9 cellular contexts compared by ENCODE assay signal in the genomic region with DNA sequence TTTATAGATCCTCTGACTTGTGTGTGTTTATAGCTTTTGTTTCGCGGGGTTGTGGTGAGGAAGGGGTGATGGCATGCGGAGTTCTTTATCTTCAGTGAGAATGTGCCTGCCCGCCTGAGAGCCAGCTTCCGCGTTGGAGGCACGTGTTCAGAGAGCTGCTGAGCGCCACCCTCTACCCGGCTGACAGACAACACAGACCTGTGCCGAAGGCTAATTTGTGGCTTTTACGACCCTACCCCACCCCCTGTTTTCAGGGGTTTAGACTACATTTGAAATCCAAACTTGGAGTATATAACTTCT. TPM values are rescaled to one million over a fixed set of nuclear protein-coding genes. Genes with fewer than 3 reads are reported as not detected.
A peak's percentile ranks its signal among the peaks of the same experiment; 100 is the strongest.
DNase-seq lines count a peak whose midpoint lies in the region; ATAC-seq and TF ChIP-seq lines count a peak whose summit lies in the region.
"Had no signal": no experiment of that assay in that cellular context is flagged by ENCODE, and none has a peak within 500 bp of the region (broad histone marks: within the 10 kb centered on the region; RNA-seq: fewer than 3 reads in every experiment).

No MANE protein-coding gene starts in this region.

- H3K4me2 ChIP-seq in neural progenitor cell: no peak overlapping the region

- no peaks in the 10 kb centered on the region for H3K27me3 ChIP-seq in naive thymus-derived CD4-positive, alpha-beta T cell (ENCODE audit: control insufficient read depth in 2 of 2, insufficient read depth in 2 of 2, low read length in 2 of 2)
- H3K27me3 ChIP-seq in neural progenitor cell: no peaks in the 10 kb centered on the region

- H3K9ac ChIP-seq in neural progenitor cell: no peak overlapping the region

- peak overlapping the region; percentile 63 for H3K4me3 ChIP-seq in naive thymus-derived CD4-positive, alpha-beta T cell (ENCODE audit: low read length)
- H3K4me3 ChIP-seq in neural progenitor cell: no peak overlapping the region
- H3K4me3 ChIP-seq: psoas muscle had no signal

- TF ChIP-seq CTCF in neural progenitor cell (IDR thresholded peaks at IDR 0.05): no peak

- no peaks in the 10 kb centered on the region for H3K9me3 Mint-ChIP-seq in activated T-cell treated with anti-CD3 and anti-CD28 coated beads, Interleukin-2, amount 50 U/mL, for 24 hours
- H3K9me3 Mint-ChIP-seq in naive thymus-derived CD4-positive, alpha-beta T cell: no peaks in the 10 kb centered on the region
- peaks cover 2% of the 10 kb centered on the region for H3K9me3 Mint-ChIP-seq in neural progenitor cell

- POLR2A ChIA-PET in naive thymus-derived CD4-positive, alpha-beta T cell (lab: Charles Lee): interaction anchor here (0.7 to 5.6 kb wide), 30 partner anchors 9 to 671 kb away, joined by 3 to 75 read pairs (median 5); a partner anchor contains a TSS

- H3K4me3 Mint-ChIP-seq in T-helper 17 cell (peak overlapping the region; percentile 98), neural progenitor cell (no peak overlapping the region)
- peak overlapping the region; percentile 64 for H3K4me3 Mint-ChIP-seq in activated T-cell treated with anti-CD3 and anti-CD28 coated beads, Interleukin-2, amount 50 U/mL, for 24 hours
- peak overlapping the region; percentile 84 to 94 (median 86) for H3K4me3 Mint-ChIP-seq in naive thymus-derived CD4-positive, alpha-beta T cell

- no peaks in the 10 kb centered on the region for H3F3A ChIP-seq in neural progenitor cell (ENCODE audit: low read depth)

- CTCF ChIA-PET in naive thymus-derived CD4-positive, alpha-beta T cell (lab: Charles Lee): interaction anchor here (0.9 to 3.1 kb wide), 11 partner anchors 13 to 249 kb away, joined by 3 to 17 read pairs (median 4); a partner anchor contains a TSS

- peak overlapping the region; percentile 81 for H3K27ac ChIP-seq in naive thymus-derived CD4-positive, alpha-beta T cell (ENCODE audit: low read depth, low read length)
- H3K27ac ChIP-seq in neural progenitor cell: no peak overlapping the region
- H3K27ac ChIP-seq: psoas muscle had no signal

- no peaks in the 10 kb centered on the region for H3K36me3 ChIP-seq in naive thymus-derived CD4-positive, alpha-beta T cell (ENCODE audit: control insufficient read depth in 2 of 3, insufficient read depth in 3 of 3, low read length in 3 of 3)
- no peaks in the 10 kb centered on the region for H3K36me3 ChIP-seq in neural progenitor cell

- ATAC-seq in T-helper 17 cell: peak; percentile 91
- peak; percentile 91 for ATAC-seq in naive thymus-derived CD4-positive, alpha-beta T cell
- no peak for ATAC-seq in HG03378 (IDR thresholded peaks at IDR 0.05; ENCODE audit: unreplicated experiment)
- ATAC-seq: psoas muscle had no signal

- H3K79me2 ChIP-seq in neural progenitor cell (ENCODE audit: low read depth): no peaks in the 10 kb centered on the region

- H3K27me3 Mint-ChIP-seq in T-helper 17 cell (no peaks in the 10 kb centered on the region), neural progenitor cell (ENCODE audit: insufficient read depth, low read depth) (no peaks in the 10 kb centered on the region)
- no peaks in the 10 kb centered on the region for H3K27me3 Mint-ChIP-seq in activated T-cell treated with anti-CD3 and anti-CD28 coated beads, Interleukin-2, amount 50 U/mL, for 24 hours
- no peaks in the 10 kb centered on the region for H3K27me3 Mint-ChIP-seq in naive thymus-derived CD4-positive, alpha-beta T cell

- intact Hi-C loops in naive thymus-derived CD4-positive, alpha-beta T cell (cut with micrococcal nuclease): loop anchor here (1.0 to 10.0 kb wide), 18 partner anchors 14 to 265 kb away; a partner anchor contains a TSS

- H3K27ac Mint-ChIP-seq in T-helper 17 cell (peak overlapping the region; percentile 95), neural progenitor cell (no peak overlapping the region)
- H3K27ac Mint-ChIP-seq in activated T-cell treated with anti-CD3 and anti-CD28 coated beads, Interleukin-2, amount 50 U/mL, for 24 hours: peak overlapping the region; percentile 92
- peak overlapping the region; percentile 93 to 100 (median 98) for H3K27ac Mint-ChIP-seq in naive thymus-derived CD4-positive, alpha-beta T cell

- H3K9me3 ChIP-seq in T-helper 17 cell (ENCODE audit: control insufficient read depth, low read length, poor library complexity, severe bottlenecking) (no peaks in the 10 kb centered on the region), neural progenitor cell (ENCODE audit: low read depth) (no peaks in the 10 kb centered on the region)
- no peaks in the 10 kb centered on the region for H3K9me3 ChIP-seq in naive thymus-derived CD4-positive, alpha-beta T cell (ENCODE audit: control insufficient read depth in 2 of 3, low read length in 3 of 3)
- H3K9me3 ChIP-seq: psoas muscle had no signal

- no peaks in the 10 kb centered on the region for H4K20me1 ChIP-seq in neural progenitor cell (ENCODE audit: low read depth)

- peak; percentile 31 to 57 (median 40) for DNase-seq in T-helper 17 cell
- DNase-seq in activated T-cell treated with anti-CD3 and anti-CD28 coated beads, Interleukin-2, amount 50 U/mL, for 24 hours: peak; percentile 79
- DNase-seq in naive thymus-derived CD4-positive, alpha-beta T cell: peak; percentile 40 to 85 (median 80)
- peak; percentile 69 for DNase-seq in stimulated activated naive CD4-positive, alpha-beta T cell treated with Interleukin-2 at 50 U/mL for 16 hours (lab: John Stamatoyannopoulos, UW)
- DNase-seq in neural progenitor cell (ENCODE audit: low spot score): no peak
- no peak for DNase-seq in amniotic stem cell (lab: John Stamatoyannopoulos, UW)
- DNase-seq: NCI-H446 treated with DMSO at 0.1 percent for 48 hours, psoas muscle had no signal

- no peak overlapping the region for H2AFZ ChIP-seq in neural progenitor cell (replicated peaks)

- H3K4me1 Mint-ChIP-seq in T-helper 17 cell: peaks cover 41% of the 10 kb centered on the region
- H3K4me1 Mint-ChIP-seq in activated T-cell treated with anti-CD3 and anti-CD28 coated beads, Interleukin-2, amount 50 U/mL, for 24 hours (ENCODE audit: low read depth): peaks cover 59% of the 10 kb centered on the region
- peaks cover 25 to 86% (median 73%) of the 10 kb centered on the region in 7 donors for H3K4me1 Mint-ChIP-seq in naive thymus-derived CD4-positive, alpha-beta T cell
- peaks cover 17% of the 10 kb centered on the region for H3K4me1 Mint-ChIP-seq in neural progenitor cell

- peaks cover 6 to 50% of the 10 kb centered on the region in 2 donors for H3K4me1 ChIP-seq in naive thymus-derived CD4-positive, alpha-beta T cell (ENCODE audit: control insufficient read depth in 2 of 2, insufficient read depth in 2 of 2, low read length in 2 of 2)
- no peaks in the 10 kb centered on the region for H3K4me1 ChIP-seq in neural progenitor cell
- H3K4me1 ChIP-seq: psoas muscle had no signal

- H3K36me3 Mint-ChIP-seq in T-helper 17 cell (ENCODE audit: low read depth) (no peaks in the 10 kb centered on the region), neural progenitor cell (peaks cover 29% of the 10 kb centered on the region)
- peaks cover 8% of the 10 kb centered on the region for H3K36me3 Mint-ChIP-seq in activated T-cell treated with anti-CD3 and anti-CD28 coated beads, Interleukin-2, amount 50 U/mL, for 24 hours (ENCODE audit: low read depth)
- H3K36me3 Mint-ChIP-seq in naive thymus-derived CD4-positive, alpha-beta T cell: peaks cover 0 to 6% (median 0%) of the 10 kb centered on the region in 5 donors

RNA-seq across cellular contexts. Expression of a gene that starts 14.4 kb away (rescaled TPM):
- 1 to 10 TPM; 1.9 to 5.7 TPM for total RNA-seq in T-helper 17 cell
- total RNA-seq in naive thymus-derived CD4-positive, alpha-beta T cell: 10 to 100 TPM in 3 of 5 experiments, 1 to 10 TPM in 2; 3.9 to 15.4 (median 10.3) TPM
- polyA plus RNA-seq in naive thymus-derived CD4-positive, alpha-beta T cell: 1 to 10 TPM; 5.8 to 9.9 TPM
- total RNA-seq in neural progenitor cell (ENCODE audit: low replicate concordance): 0.28 and 0.41 TPM in 2 replicates

Comparison
In these comparisons a context has a peak if more than half of its experiments do, and no peak if none do; other contexts are left out.
1. DNase-seq: peak in T-helper 17 cell (3 of 3), activated T-cell treated with anti-CD3 and anti-CD28 coated beads, Interleukin-2, amount 50 U/mL, for 24 hours (single experiment), naive thymus-derived CD4-positive, alpha-beta T cell (9 of 9) and stimulated activated naive CD4-positive, alpha-beta T cell treated with Interleukin-2 at 50 U/mL for 16 hours (single experiment); none in neural progenitor cell (single experiment) and amniotic stem cell (single experiment).